In the genomic region with DNA sequence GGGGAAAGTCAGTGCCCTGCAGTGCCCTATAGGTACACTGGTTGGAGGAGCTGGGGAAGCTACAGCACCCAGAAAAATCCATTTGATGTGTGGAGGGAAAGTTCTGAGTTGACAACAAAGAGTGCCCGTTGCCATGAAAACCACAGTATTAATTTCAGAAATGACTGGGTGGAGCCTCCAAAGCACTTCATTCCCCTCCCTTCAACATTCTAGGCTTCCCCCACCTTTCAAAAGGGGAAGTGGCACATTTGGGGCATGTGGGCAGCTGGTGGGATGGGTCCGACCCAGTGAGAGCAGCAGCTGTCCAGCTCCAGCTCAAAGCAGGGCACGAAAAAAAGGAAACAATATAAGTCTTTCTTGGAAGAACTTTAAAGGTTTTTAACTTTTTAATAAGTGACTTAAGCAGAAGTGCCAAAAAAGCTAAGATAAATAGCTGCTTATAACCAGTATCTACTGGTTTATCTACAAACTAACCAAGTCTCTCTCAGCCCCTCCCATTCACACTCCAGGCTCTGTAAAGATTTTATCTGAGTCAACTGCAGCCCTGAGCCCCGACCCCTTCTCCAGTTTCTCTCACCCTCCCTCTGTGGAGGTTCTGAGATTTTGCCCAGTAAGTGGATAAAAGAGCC, we compare ENCODE assay signal across 8 cellular contexts. TPM values are rescaled to one million over a fixed set of nuclear protein-coding genes. Genes with fewer than 3 reads are reported as not detected.
A peak's percentile ranks its signal among the peaks of the same experiment; 100 is the strongest.
DNase-seq lines count a peak whose midpoint lies in the region; ATAC-seq, FAIRE-seq and TF ChIP-seq lines count a peak whose summit lies in the region.

No MANE protein-coding gene starts in this region.

- no TSS peak for BruUV-seq in Caco-2 (replicated peaks; lab: Mats Ljungman, UMichigan)

- H3K36me3 ChIP-seq in Caco-2 (ENCODE audit: control insufficient read depth, insufficient read depth, low read length) (peaks cover 4% of the 10 kb centered on the region; the same call in 1 of the 2 replicates), skeletal muscle tissue (ENCODE audit: control insufficient read depth in 3 of 3, insufficient read depth in 3 of 3, low read length in 3 of 3) (peaks cover 12 to 18% (median 17%) of the 10 kb centered on the region in 3 donors)

- H3K27me3 ChIP-seq in Caco-2 (replicated peaks; ENCODE audit: control insufficient read depth, insufficient read depth, low read length): no peaks in the 10 kb centered on the region
- H3K27me3 ChIP-seq in skeletal muscle tissue (ENCODE audit: control insufficient read depth in 3 of 3, insufficient read depth in 3 of 3, low read length in 3 of 3): no peaks in the 10 kb centered on the region

- peak overlapping the region; percentile 61 to 88 (median 62) for H3K9ac ChIP-seq in skeletal muscle tissue (ENCODE audit: low read depth in 1 of 3, low read length in 3 of 3)

- H3K4me1 ChIP-seq in Caco-2 (peaks cover 89% of the 10 kb centered on the region), skeletal muscle tissue (ENCODE audit: control insufficient read depth in 3 of 3, insufficient read depth in 3 of 3, low read length in 3 of 3) (peaks cover 79 to 91% (median 79%) of the 10 kb centered on the region in 3 donors)

- H3K27ac Mint-ChIP-seq in Caco-2 (ENCODE audit: unreplicated experiment): peak overlapping the region; percentile 96

- peak overlapping the region; percentile 25 for H3K4me3 Mint-ChIP-seq in Caco-2 (ENCODE audit: unreplicated experiment)

- CTCF ChIA-PET in Caco-2 (lab: Charles Lee): interaction anchor here (0.6 to 1.9 kb wide), 3 partner anchors 12 to 131 kb away, joined by 3 to 6 read pairs (median 4); no protein-coding TSS in a partner anchor

- H3K9me3 Mint-ChIP-seq in Caco-2 (ENCODE audit: unreplicated experiment): no peaks in the 10 kb centered on the region

- POLR2A ChIA-PET in Caco-2 (lab: Charles Lee): interaction anchor here (0.5 to 1.8 kb wide), 3 partner anchors 9 to 97 kb away, joined by 3 to 6 read pairs (median 4); a partner anchor contains a TSS

- H3K9me3 ChIP-seq in Caco-2 (no peaks in the 10 kb centered on the region), skeletal muscle tissue (ENCODE audit: control insufficient read depth in 3 of 3, low read length in 3 of 3) (no peaks in the 10 kb centered on the region)

- no peak for FAIRE-seq in urothelium cell line (lab: Jason Lieb, UNC)

- H3K36me3 Mint-ChIP-seq in Caco-2 (ENCODE audit: insufficient read depth, unreplicated experiment): peaks cover 93% of the 10 kb centered on the region

- peaks cover 65% of the 10 kb centered on the region for H3K4me1 Mint-ChIP-seq in Caco-2 (ENCODE audit: low read depth, unreplicated experiment)

- no peak overlapping the region for H3K4me3 ChIP-seq in Caco-2 (ENCODE audit: low read depth, low read length)
- H3K4me3 ChIP-seq in skeletal muscle tissue (ENCODE audit: low read length in 3 of 3): peak overlapping the region in 2 of 3 donors; percentile 30 to 58

- intact Hi-C loops in Caco-2 (cut with micrococcal nuclease; ENCODE audit: unreplicated experiment): no loop called here

- DNase-seq in Caco-2 (no peak), NAMALWA (ENCODE audit: low spot score) (peak; percentile 87), germinal center (ENCODE audit: low spot score) (peak; percentile 82), urothelium cell line (ENCODE audit: low spot score) (no peak), COLO668 (lab: John Stamatoyannopoulos, UW; ENCODE audit: unreplicated experiment) (no peak)
- DNase-seq in activated T-cell treated with anti-CD3 and anti-CD28 coated beads, Interleukin-2, amount 50 U/mL, for 48 hours: peak; percentile 69 to 74

- peak; percentile 28 for ATAC-seq in GM21447 (IDR thresholded peaks at IDR 0.05; ENCODE audit: unreplicated experiment)

- TF ChIP-seq CTCF in Caco-2 (IDR thresholded peaks at IDR 0.05; ENCODE audit: insufficient read depth in 1 of 2, low read depth in 1 of 2, low read length in 1 of 2, severe bottlenecking in 1 of 2, unreplicated experiment in 1 of 2): no peak

- peak overlapping the region; percentile 95 for H3K27ac ChIP-seq in skeletal muscle tissue (ENCODE audit: low read depth, low read length)

- no peaks in the 10 kb centered on the region for H3K27me3 Mint-ChIP-seq in Caco-2 (ENCODE audit: insufficient read depth, unreplicated experiment)

RNA-seq across cellular contexts. Expression of a gene that starts 9.0 kb away (rescaled TPM):
- total RNA-seq in Caco-2 (2022) (312 and 324 TPM in 2 replicates), skeletal muscle tissue (432 TPM)

RNA-seq across cellular contexts. Expression of a gene that starts 18.1 kb away (rescaled TPM):
- total RNA-seq in Caco-2 (2022) (2,004 and 2,035 TPM in 2 replicates), skeletal muscle tissue (2,520 TPM)

RNA-seq across cellular contexts. Expression of a gene that starts 35.7 kb away (rescaled TPM):
- 27.2 and 30.2 TPM in 2 replicates for total RNA-seq in Caco-2 (2022)
- 4.2 TPM for total RNA-seq in skeletal muscle tissue

RNA-seq across cellular contexts. Expression of a gene that starts 46.1 kb away (rescaled TPM):
- total RNA-seq in Caco-2 (2022) (134 and 135 TPM in 2 replicates), skeletal muscle tissue (63.7 TPM)

RNA-seq across cellular contexts. Expression of a gene that starts 57.0 kb away (rescaled TPM):
- total RNA-seq in Caco-2 (2022) (61.2 and 68.7 TPM in 2 replicates), skeletal muscle tissue (7.3 TPM)

Comparison
In these comparisons a context has a peak if more than half of its experiments do, and no peak if none do; other contexts are left out.
1. DNase-seq: peak in NAMALWA (single experiment), activated T-cell treated with anti-CD3 and anti-CD28 coated beads, Interleukin-2, amount 50 U/mL, for 48 hours (2 of 2) and germinal center (single experiment); none in Caco-2 (0 of 2), urothelium cell line (single experiment) and COLO668 (single experiment).